In genomic region chr10:48658243-48658888, GRCh38 we compare ENCODE assay signal across 8 cellular contexts. TPM values are rescaled to one million over a fixed set of nuclear protein-coding genes. Genes with fewer than 3 reads are reported as not detected.
A peak's percentile ranks its signal among the peaks of the same experiment; 100 is the strongest.
DNase-seq lines count a peak whose midpoint lies in the region; ATAC-seq, FAIRE-seq and TF ChIP-seq lines count a peak whose summit lies in the region.

No MANE protein-coding gene starts in this region.

- TF ChIP-seq CTCF in endothelial cell of umbilical vein (IDR thresholded peaks at IDR 0.05; ENCODE audit: extremely low read depth in 1 of 2, insufficient read depth in 1 of 2, low read depth in 1 of 2, low read length in 2 of 2): peak; percentile 84

- no peaks in the 10 kb centered on the region for H3K36me3 ChIP-seq in endothelial cell of umbilical vein (ENCODE audit: control insufficient read depth in 2 of 2, extremely low read depth in 1 of 2, insufficient read depth in 2 of 2, low read length in 2 of 2)

- H3K27me3 ChIP-seq in endothelial cell of umbilical vein (ENCODE audit: control insufficient read depth in 2 of 2, insufficient read depth in 2 of 2, low read length in 2 of 2): peaks cover 0 to 7% of the 10 kb centered on the region in 2 experiments

- H3K4me1 ChIP-seq in endothelial cell of umbilical vein (ENCODE audit: control insufficient read depth, extremely low read depth, insufficient read depth, low read length): peaks cover 20% of the 10 kb centered on the region

- H3K27me3 Mint-ChIP-seq in activated CD8-positive, alpha-beta T cell treated with anti-CD3 and anti-CD28 coated beads, Interleukin-2, amount 10 ng/mL, durations not matched to agents 7 days and 5 days (ENCODE audit: low read depth): peaks cover 23% of the 10 kb centered on the region

- H3K9me1 ChIP-seq in endothelial cell of umbilical vein (replicated peaks; ENCODE audit: control insufficient read depth, extremely low read depth, insufficient read depth, low read length): no peaks in the 10 kb centered on the region

- H3K9me3 ChIP-seq in endothelial cell of umbilical vein (replicated peaks; ENCODE audit: control insufficient read depth, insufficient read depth, low read length): no peaks in the 10 kb centered on the region

- H3K36me3 Mint-ChIP-seq in activated CD8-positive, alpha-beta T cell treated with anti-CD3 and anti-CD28 coated beads, Interleukin-2, amount 10 ng/mL, durations not matched to agents 7 days and 5 days (ENCODE audit: low read depth): no peaks in the 10 kb centered on the region

- FAIRE-seq in endothelial cell of umbilical vein (lab: Jason Lieb, UNC): peak; percentile 87

- H4K20me1 ChIP-seq in endothelial cell of umbilical vein (replicated peaks; ENCODE audit: control insufficient read depth, extremely low read depth, insufficient read depth, low read length): no peaks in the 10 kb centered on the region

- no TSS peak for BruUV-seq in endothelial cell of umbilical vein (replicated peaks; lab: Mats Ljungman, UMichigan)

- H3K4me3 ChIP-seq in endothelial cell of umbilical vein (replicated peaks in 1 of 3; ENCODE audit: insufficient read depth in 1 of 3, low read depth in 1 of 3, low read length in 3 of 3): no peak overlapping the region

- POLR2A ChIA-PET in activated CD8-positive, alpha-beta T cell treated with anti-CD3 and anti-CD28 coated beads, Interleukin-2, amount 10 ng/mL, durations not matched to agents 7 days and 5 days (lab: Charles Lee): interaction anchor here (0.6 kb wide), 1 partner anchor 525 kb away, joined by 3 read pairs; no protein-coding TSS in a partner anchor
- POLR2A ChIA-PET in endothelial cell of umbilical vein (lab: Charles Lee): no interaction called here

- CTCF ChIA-PET in activated CD8-positive, alpha-beta T cell treated with anti-CD3 and anti-CD28 coated beads, Interleukin-2, amount 10 ng/mL, durations not matched to agents 7 days and 5 days (lab: Charles Lee): interaction anchor here (0.6 to 4.1 kb wide), 38 partner anchors 10 to 861 kb away, joined by 3 to 87 read pairs (median 4); partner anchors contain the start of genes ARHGAP22 and TMEM273
- CTCF ChIA-PET in endothelial cell of umbilical vein (lab: Charles Lee): interaction anchor here (0.6 to 6.2 kb wide), 61 partner anchors 11 to 1617 kb away, joined by 3 to 445 read pairs (median 4); partner anchors contain the start of genes ARHGAP22, ERCC6 and VSTM4

- H3K4me2 ChIP-seq in endothelial cell of umbilical vein (ENCODE audit: insufficient read depth, low read length): no peak overlapping the region

- H3K9me3 Mint-ChIP-seq in activated CD8-positive, alpha-beta T cell treated with anti-CD3 and anti-CD28 coated beads, Interleukin-2, amount 10 ng/mL, durations not matched to agents 7 days and 5 days (ENCODE audit: insufficient read depth): no peaks in the 10 kb centered on the region

- intact Hi-C loops in endothelial cell of umbilical vein (cut with micrococcal nuclease): loop anchor here (1.0 to 2.0 kb wide), 4 partner anchors 322 to 854 kb away; no protein-coding TSS in a partner anchor

- DNase-seq in AG20443 (ENCODE audit: low spot score) (peak; percentile 82), H4 (ENCODE audit: low spot score) (peak; percentile 69), NCI-H460 (ENCODE audit: extremely low read depth, low read depth) (peak; percentile 74), endothelial cell of umbilical vein (ENCODE audit: low read depth, low spot score) (peak; percentile 61), midbrain (lab: John Stamatoyannopoulos, UW) (peak; percentile 82)
- DNase-seq in activated CD8-positive, alpha-beta T cell treated with anti-CD3 and anti-CD28 coated beads, Interleukin-2, amount 10 ng/mL, durations not matched to agents 7 days and 5 days: peak; percentile 76
- peak; percentile 43 for DNase-seq in stimulated activated naive CD4-positive, alpha-beta T cell treated with Interleukin-2 at 50 U/mL for 16 hours (lab: John Stamatoyannopoulos, UW)

- no peak for TF ChIP-seq POLR2A in endothelial cell of umbilical vein (IDR thresholded peaks at IDR 0.05; ENCODE audit: low read depth, low read length)

- no peaks in the 10 kb centered on the region for H3K79me2 ChIP-seq in endothelial cell of umbilical vein (ENCODE audit: control insufficient read depth, insufficient read depth, low read length)

- no peak overlapping the region for H3K27ac Mint-ChIP-seq in activated CD8-positive, alpha-beta T cell treated with anti-CD3 and anti-CD28 coated beads, Interleukin-2, amount 10 ng/mL, durations not matched to agents 7 days and 5 days

- no peak overlapping the region for H2AFZ ChIP-seq in endothelial cell of umbilical vein (ENCODE audit: low read depth, low read length)

- H3K4me1 Mint-ChIP-seq in activated CD8-positive, alpha-beta T cell treated with anti-CD3 and anti-CD28 coated beads, Interleukin-2, amount 10 ng/mL, durations not matched to agents 7 days and 5 days (ENCODE audit: low read depth): peaks cover 6% of the 10 kb centered on the region

- ATAC-seq in activated CD8-positive, alpha-beta T cell treated with anti-CD3 and anti-CD28 coated beads, Interleukin-2, amount 10 ng/mL, durations not matched to agents 7 days and 5 days: no peak
- ATAC-seq in GM18498 (IDR thresholded peaks at IDR 0.05; ENCODE audit: unreplicated experiment): no peak

- dilution Hi-C loops in endothelial cell of umbilical vein (cut with MboI; ENCODE audit: extremely low pct_ligation_motif_present, low sequenced_read_pairs): no loop called here

- no peak overlapping the region for H3K9ac ChIP-seq in endothelial cell of umbilical vein (replicated peaks; ENCODE audit: extremely low read depth, insufficient read depth, low read length)

- no peak overlapping the region for H3K4me3 Mint-ChIP-seq in activated CD8-positive, alpha-beta T cell treated with anti-CD3 and anti-CD28 coated beads, Interleukin-2, amount 10 ng/mL, durations not matched to agents 7 days and 5 days

- no peak overlapping the region for H3K27ac ChIP-seq in endothelial cell of umbilical vein (ENCODE audit: insufficient read depth, low read depth, low read length)

TF ChIP-seq in endothelial cell of umbilical vein, 7 proteins besides CTCF, POLR2A, EP300 and RAD21:
- TF ChIP-seq GATA2 (IDR thresholded peaks at IDR 0.05; ENCODE audit: insufficient read depth, insufficient read length, low read depth, low read length): no peak
- TF ChIP-seq POLR2AphosphoS5 (IDR thresholded peaks at IDR 0.05; ENCODE audit: insufficient read depth, low read depth, low read length): no peak
- TF ChIP-seq MYC (IDR thresholded peaks at IDR 0.05; ENCODE audit: low read depth, low read length): no peak
- TF ChIP-seq FOS (IDR thresholded peaks at IDR 0.05; ENCODE audit: borderline replicate concordance, insufficient read depth, low read length): no peak
- no peak for TF ChIP-seq MAX (IDR thresholded peaks at IDR 0.05; ENCODE audit: insufficient read depth, insufficient read length)
- TF ChIP-seq JUN (IDR thresholded peaks at IDR 0.05; ENCODE audit: borderline replicate concordance, insufficient read depth, insufficient read length, low read depth): no peak
- no peak for TF ChIP-seq EZH2 (IDR thresholded peaks at IDR 0.05; ENCODE audit: borderline replicate concordance, low read depth, low read length, severe bottlenecking)

RNA-seq across cellular contexts. Expression of gene WDFY4, which starts 26.3 kb away (rescaled TPM):
- total RNA-seq in H4 (2014; rRNA removed; shearing (Covaris generic)): not detected in 2 replicates
- not detected in 2 replicates for total RNA-seq in NCI-H460 (2014; rRNA removed; shearing (Covaris generic))
- polyA plus RNA-seq in NCI-H460 (2014; cell fraction: nucleus; rRNA removed): not detected in 2 replicates
- total RNA-seq in activated CD8-positive, alpha-beta T cell treated with anti-CD3 and anti-CD28 coated beads, Interleukin-2, amount 10 ng/mL, durations not matched to agents 7 days and 5 days: under 1 TPM; 0.16 to 0.37 TPM
- total RNA-seq in endothelial cell of umbilical vein: 10.2 and 10.5 TPM in 2 replicates
- polyA plus RNA-seq in endothelial cell of umbilical vein: 10.1 and 11.7 TPM in 2 replicates
- polyA plus RNA-seq in endothelial cell of umbilical vein (2011; cell fraction: cytosol; rRNA removed): 4.1 and 7.2 TPM in 2 replicates
- 11.2 and 11.3 TPM in 2 replicates for polyA plus RNA-seq in endothelial cell of umbilical vein (2011; cell fraction: nucleus; rRNA removed)
- 5.1 and 8.1 TPM in 2 replicates for polyA plus RNA-seq in endothelial cell of umbilical vein (2012)
- polyA minus RNA-seq in endothelial cell of umbilical vein: 6.3 and 7.0 TPM in 2 replicates
- not detected for polyA minus RNA-seq in endothelial cell of umbilical vein (2011; cell fraction: cytosol; rRNA and poly(A)+ RNA removed)
- 4.0 and 4.1 TPM in 2 replicates for polyA minus RNA-seq in endothelial cell of umbilical vein (2011; cell fraction: nucleus; rRNA and poly(A)+ RNA removed)

RNA-seq across cellular contexts. Expression of gene ARHGAP22, which starts 53.5 kb away (rescaled TPM):
- 2.1 and 6.3 TPM in 2 replicates for total RNA-seq in H4 (2014; rRNA removed; shearing (Covaris generic))
- total RNA-seq in NCI-H460 (2014; rRNA removed; shearing (Covaris generic)): 3.0 and 3.6 TPM in 2 replicates
- polyA plus RNA-seq in NCI-H460 (2014; cell fraction: nucleus; rRNA removed): 11.7 and 16.8 TPM in 2 replicates
- not detected for total RNA-seq in activated CD8-positive, alpha-beta T cell treated with anti-CD3 and anti-CD28 coated beads, Interleukin-2, amount 10 ng/mL, durations not matched to agents 7 days and 5 days
- total RNA-seq in endothelial cell of umbilical vein: 48.6 and 50.3 TPM in 2 replicates
- 8.0 and 8.6 TPM in 2 replicates for polyA plus RNA-seq in endothelial cell of umbilical vein
- 10.2 and 10.4 TPM in 2 replicates for polyA plus RNA-seq in endothelial cell of umbilical vein (2011; cell fraction: cytosol; rRNA removed)
- polyA plus RNA-seq in endothelial cell of umbilical vein (2011; cell fraction: nucleus; rRNA removed): 33.5 and 38.8 TPM in 2 replicates
- 56.6 and 69.1 TPM in 2 replicates for polyA plus RNA-seq in endothelial cell of umbilical vein (2012)
- 23.0 and 28.5 TPM in 2 replicates for polyA minus RNA-seq in endothelial cell of umbilical vein
- polyA minus RNA-seq in endothelial cell of umbilical vein (2011; cell fraction: cytosol; rRNA and poly(A)+ RNA removed): not detected
- polyA minus RNA-seq in endothelial cell of umbilical vein (2011; cell fraction: nucleus; rRNA and poly(A)+ RNA removed): 47.4 and 50.7 TPM in 2 replicates
